In the genomic region with DNA sequence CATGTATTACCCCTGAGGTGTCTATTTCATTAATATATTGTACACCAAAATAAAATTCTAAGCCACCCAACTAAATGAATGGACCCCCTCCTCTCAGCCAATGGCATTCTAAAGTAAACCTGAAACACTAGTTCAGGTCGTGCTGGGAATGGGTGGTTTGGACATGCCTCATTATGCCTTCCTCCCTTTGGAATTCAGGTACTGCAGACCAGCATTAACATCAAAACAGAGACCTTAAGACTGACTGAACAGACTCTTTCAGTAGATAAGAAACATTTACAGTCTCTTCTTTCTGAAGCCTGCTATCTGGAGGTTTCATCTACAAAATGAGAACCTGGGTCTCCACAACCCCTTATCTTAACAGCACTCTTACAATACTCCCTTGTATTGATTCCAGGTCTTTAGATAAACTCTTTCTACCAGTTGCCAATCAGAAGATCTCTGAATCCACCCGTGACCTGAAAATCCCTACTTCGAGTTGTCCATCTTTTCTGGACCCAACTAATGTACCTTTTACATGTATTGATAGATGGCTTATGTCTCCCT, we compare ENCODE assay signal across 2 cellular contexts.
TF ChIP-seq lines count a peak whose summit lies in the region.

No MANE protein-coding gene starts in this region.

TF ChIP-seq in GM23338, 12 proteins besides CTCF, POLR2A, EP300 and RAD21 (continued from another document):
- TF ChIP-seq CREB1 (CRISPR knock-in tag; IDR thresholded peaks at IDR 0.05; ENCODE audit: low read depth) = 0 out of 2 replicates have a peak, but pooled peaks have one; percentile 2
- TF ChIP-seq ZNF331 (CRISPR knock-in tag; IDR thresholded peaks at IDR 0.05; ENCODE audit: low read depth) = no peak
- 0 out of 2 replicates have a peak, but pooled peaks have one; percentile 23 for TF ChIP-seq NANOG (IDR thresholded peaks at IDR 0.05; ENCODE audit: borderline replicate concordance)

TF ChIP-seq in K562, 482 proteins besides CTCF, POLR2A, EP300 and RAD21 (continued from another document):
- TF ChIP-seq, protein P1, sequence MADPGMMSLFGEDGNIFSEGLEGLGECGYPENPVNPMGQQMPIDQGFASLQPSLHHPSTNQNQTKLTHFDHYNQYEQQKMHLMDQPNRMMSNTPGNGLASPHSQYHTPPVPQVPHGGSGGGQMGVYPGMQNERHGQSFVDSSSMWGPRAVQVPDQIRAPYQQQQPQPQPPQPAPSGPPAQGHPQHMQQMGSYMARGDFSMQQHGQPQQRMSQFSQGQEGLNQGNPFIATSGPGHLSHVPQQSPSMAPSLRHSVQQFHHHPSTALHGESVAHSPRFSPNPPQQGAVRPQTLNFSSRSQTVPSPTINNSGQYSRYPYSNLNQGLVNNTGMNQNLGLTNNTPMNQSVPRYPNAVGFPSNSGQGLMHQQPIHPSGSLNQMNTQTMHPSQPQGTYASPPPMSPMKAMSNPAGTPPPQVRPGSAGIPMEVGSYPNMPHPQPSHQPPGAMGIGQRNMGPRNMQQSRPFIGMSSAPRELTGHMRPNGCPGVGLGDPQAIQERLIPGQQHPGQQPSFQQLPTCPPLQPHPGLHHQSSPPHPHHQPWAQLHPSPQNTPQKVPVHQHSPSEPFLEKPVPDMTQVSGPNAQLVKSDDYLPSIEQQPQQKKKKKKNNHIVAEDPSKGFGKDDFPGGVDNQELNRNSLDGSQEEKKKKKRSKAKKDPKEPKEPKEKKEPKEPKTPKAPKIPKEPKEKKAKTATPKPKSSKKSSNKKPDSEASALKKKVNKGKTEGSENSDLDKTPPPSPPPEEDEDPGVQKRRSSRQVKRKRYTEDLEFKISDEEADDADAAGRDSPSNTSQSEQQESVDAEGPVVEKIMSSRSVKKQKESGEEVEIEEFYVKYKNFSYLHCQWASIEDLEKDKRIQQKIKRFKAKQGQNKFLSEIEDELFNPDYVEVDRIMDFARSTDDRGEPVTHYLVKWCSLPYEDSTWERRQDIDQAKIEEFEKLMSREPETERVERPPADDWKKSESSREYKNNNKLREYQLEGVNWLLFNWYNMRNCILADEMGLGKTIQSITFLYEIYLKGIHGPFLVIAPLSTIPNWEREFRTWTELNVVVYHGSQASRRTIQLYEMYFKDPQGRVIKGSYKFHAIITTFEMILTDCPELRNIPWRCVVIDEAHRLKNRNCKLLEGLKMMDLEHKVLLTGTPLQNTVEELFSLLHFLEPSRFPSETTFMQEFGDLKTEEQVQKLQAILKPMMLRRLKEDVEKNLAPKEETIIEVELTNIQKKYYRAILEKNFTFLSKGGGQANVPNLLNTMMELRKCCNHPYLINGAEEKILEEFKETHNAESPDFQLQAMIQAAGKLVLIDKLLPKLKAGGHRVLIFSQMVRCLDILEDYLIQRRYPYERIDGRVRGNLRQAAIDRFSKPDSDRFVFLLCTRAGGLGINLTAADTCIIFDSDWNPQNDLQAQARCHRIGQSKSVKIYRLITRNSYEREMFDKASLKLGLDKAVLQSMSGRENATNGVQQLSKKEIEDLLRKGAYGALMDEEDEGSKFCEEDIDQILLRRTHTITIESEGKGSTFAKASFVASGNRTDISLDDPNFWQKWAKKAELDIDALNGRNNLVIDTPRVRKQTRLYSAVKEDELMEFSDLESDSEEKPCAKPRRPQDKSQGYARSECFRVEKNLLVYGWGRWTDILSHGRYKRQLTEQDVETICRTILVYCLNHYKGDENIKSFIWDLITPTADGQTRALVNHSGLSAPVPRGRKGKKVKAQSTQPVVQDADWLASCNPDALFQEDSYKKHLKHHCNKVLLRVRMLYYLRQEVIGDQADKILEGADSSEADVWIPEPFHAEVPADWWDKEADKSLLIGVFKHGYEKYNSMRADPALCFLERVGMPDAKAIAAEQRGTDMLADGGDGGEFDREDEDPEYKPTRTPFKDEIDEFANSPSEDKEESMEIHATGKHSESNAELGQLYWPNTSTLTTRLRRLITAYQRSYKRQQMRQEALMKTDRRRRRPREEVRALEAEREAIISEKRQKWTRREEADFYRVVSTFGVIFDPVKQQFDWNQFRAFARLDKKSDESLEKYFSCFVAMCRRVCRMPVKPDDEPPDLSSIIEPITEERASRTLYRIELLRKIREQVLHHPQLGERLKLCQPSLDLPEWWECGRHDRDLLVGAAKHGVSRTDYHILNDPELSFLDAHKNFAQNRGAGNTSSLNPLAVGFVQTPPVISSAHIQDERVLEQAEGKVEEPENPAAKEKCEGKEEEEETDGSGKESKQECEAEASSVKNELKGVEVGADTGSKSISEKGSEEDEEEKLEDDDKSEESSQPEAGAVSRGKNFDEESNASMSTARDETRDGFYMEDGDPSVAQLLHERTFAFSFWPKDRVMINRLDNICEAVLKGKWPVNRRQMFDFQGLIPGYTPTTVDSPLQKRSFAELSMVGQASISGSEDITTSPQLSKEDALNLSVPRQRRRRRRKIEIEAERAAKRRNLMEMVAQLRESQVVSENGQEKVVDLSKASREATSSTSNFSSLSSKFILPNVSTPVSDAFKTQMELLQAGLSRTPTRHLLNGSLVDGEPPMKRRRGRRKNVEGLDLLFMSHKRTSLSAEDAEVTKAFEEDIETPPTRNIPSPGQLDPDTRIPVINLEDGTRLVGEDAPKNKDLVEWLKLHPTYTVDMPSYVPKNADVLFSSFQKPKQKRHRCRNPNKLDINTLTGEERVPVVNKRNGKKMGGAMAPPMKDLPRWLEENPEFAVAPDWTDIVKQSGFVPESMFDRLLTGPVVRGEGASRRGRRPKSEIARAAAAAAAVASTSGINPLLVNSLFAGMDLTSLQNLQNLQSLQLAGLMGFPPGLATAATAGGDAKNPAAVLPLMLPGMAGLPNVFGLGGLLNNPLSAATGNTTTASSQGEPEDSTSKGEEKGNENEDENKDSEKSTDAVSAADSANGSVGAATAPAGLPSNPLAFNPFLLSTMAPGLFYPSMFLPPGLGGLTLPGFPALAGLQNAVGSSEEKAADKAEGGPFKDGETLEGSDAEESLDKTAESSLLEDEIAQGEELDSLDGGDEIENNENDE (IDR thresholded peaks at IDR 0.05; ENCODE audit: low read depth, low read length) = no peak
- TF ChIP-seq TRIM24 (IDR thresholded peaks at IDR 0.05) (0 out of 4 replicates have a peak, but pooled peaks of 1 of the 2 experiments have one; percentile 22), GABPB2 (CRISPR knock-in tag; conservative IDR thresholded peaks at IDR 0.05) (no peak), ZC3H4 (CRISPR knock-in tag; IDR thresholded peaks at IDR 0.05; ENCODE audit: borderline replicate concordance) (no peak), BHLHE40 (IDR thresholded peaks at IDR 0.05; ENCODE audit: low read length) (no peak), ZNF696 (CRISPR knock-in tag; conservative IDR thresholded peaks at IDR 0.05) (no peak), FOXJ3 (CRISPR knock-in tag; IDR thresholded peaks at IDR 0.05) (no peak), ILK (tag; IDR thresholded peaks at IDR 0.05; ENCODE audit: borderline replicate concordance, low read depth) (no peak), ZSCAN32 (CRISPR knock-in tag; IDR thresholded peaks at IDR 0.05) (no peak), CXXC5 (CRISPR knock-in tag; IDR thresholded peaks at IDR 0.05) (no peak), HMGXB4 (CRISPR knock-in tag; IDR thresholded peaks at IDR 0.05) (no peak), GATAD2B (IDR thresholded peaks at IDR 0.05; ENCODE audit: borderline replicate concordance) (0 out of 2 replicates have a peak, but pooled peaks have one; percentile 20), ZNF347 (CRISPR knock-in tag; IDR thresholded peaks at IDR 0.05; ENCODE audit: low read depth) (no peak), ZKSCAN1 (IDR thresholded peaks at IDR 0.05; ENCODE audit: low read depth, low read length) (no peak), KLF6 (CRISPR knock-in tag; IDR thresholded peaks at IDR 0.05; ENCODE audit: borderline replicate concordance) (no peak), CREB3 (tag; conservative IDR thresholded peaks at IDR 0.05; ENCODE audit: low read depth) (no peak), SMARCE1 (IDR thresholded peaks at IDR 0.05) (0 out of 2 replicates have a peak, but pooled peaks have one; percentile 38), ZNF445 (CRISPR knock-in tag; IDR thresholded peaks at IDR 0.05; ENCODE audit: low read depth) (no peak), DPF2 (IDR thresholded peaks at IDR 0.05) (0 out of 2 replicates have a peak, but pooled peaks have one; percentile 19), CBFA2T2 (conservative IDR thresholded peaks at IDR 0.05) (peak; percentile 53), POLR2G (IDR thresholded peaks at IDR 0.05; ENCODE audit: low read depth, low read length) (no peak), ZNF77 (CRISPR knock-in tag; IDR thresholded peaks at IDR 0.05) (no peak), BACH1 (tag; IDR thresholded peaks at IDR 0.05) (no peak), SIN3B (IDR thresholded peaks at IDR 0.05; ENCODE audit: low read depth) (no peak), ZNF174 (CRISPR knock-in tag; IDR thresholded peaks at IDR 0.05) (no peak), FOXK1 (CRISPR knock-in tag; IDR thresholded peaks at IDR 0.05; ENCODE audit: borderline replicate concordance) (no peak), E2F4 (CRISPR knock-in tag; IDR thresholded peaks at IDR 0.05; ENCODE audit: low read depth) (no peak)
- TF ChIP-seq, protein P2, sequence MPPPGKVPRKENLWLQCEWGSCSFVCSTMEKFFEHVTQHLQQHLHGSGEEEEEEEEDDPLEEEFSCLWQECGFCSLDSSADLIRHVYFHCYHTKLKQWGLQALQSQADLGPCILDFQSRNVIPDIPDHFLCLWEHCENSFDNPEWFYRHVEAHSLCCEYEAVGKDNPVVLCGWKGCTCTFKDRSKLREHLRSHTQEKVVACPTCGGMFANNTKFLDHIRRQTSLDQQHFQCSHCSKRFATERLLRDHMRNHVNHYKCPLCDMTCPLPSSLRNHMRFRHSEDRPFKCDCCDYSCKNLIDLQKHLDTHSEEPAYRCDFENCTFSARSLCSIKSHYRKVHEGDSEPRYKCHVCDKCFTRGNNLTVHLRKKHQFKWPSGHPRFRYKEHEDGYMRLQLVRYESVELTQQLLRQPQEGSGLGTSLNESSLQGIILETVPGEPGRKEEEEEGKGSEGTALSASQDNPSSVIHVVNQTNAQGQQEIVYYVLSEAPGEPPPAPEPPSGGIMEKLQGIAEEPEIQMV (tag; conservative IDR thresholded peaks at IDR 0.05; ENCODE audit: low read depth) = no peak
- TF ChIP-seq, protein P3, sequence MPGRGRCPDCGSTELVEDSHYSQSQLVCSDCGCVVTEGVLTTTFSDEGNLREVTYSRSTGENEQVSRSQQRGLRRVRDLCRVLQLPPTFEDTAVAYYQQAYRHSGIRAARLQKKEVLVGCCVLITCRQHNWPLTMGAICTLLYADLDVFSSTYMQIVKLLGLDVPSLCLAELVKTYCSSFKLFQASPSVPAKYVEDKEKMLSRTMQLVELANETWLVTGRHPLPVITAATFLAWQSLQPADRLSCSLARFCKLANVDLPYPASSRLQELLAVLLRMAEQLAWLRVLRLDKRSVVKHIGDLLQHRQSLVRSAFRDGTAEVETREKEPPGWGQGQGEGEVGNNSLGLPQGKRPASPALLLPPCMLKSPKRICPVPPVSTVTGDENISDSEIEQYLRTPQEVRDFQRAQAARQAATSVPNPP (IDR thresholded peaks at IDR 0.05; ENCODE audit: borderline replicate concordance, insufficient read depth, insufficient read length) = no peak
- TF ChIP-seq, protein P4, sequence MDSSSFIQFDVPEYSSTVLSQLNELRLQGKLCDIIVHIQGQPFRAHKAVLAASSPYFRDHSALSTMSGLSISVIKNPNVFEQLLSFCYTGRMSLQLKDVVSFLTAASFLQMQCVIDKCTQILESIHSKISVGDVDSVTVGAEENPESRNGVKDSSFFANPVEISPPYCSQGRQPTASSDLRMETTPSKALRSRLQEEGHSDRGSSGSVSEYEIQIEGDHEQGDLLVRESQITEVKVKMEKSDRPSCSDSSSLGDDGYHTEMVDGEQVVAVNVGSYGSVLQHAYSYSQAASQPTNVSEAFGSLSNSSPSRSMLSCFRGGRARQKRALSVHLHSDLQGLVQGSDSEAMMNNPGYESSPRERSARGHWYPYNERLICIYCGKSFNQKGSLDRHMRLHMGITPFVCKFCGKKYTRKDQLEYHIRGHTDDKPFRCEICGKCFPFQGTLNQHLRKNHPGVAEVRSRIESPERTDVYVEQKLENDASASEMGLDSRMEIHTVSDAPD (CRISPR knock-in tag; IDR thresholded peaks at IDR 0.05) = no peak
